6 cellular contexts compared by ENCODE assay signal in the genomic region with DNA sequence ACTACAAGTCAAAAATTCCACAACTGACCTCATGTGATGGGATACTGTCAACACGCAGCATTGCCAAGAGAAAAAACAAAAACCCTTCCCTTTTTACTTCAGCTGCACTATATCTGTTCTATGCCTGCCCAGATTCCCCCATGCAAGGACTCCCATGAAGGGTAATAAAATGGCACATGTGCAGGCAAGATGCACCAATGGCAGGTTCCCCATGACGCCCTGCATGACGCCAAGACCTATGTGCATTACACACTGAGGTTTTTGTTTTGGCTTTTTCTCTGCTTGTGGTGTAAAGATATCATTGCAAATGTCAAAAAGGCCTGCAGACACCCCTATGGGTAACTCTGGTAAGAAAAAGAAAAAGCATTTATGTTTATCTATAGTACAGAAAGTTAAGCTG.
"Had no signal": no experiment of that assay in that cellular context is flagged by ENCODE, and none has a peak within 500 bp of the region (broad histone marks: within the 10 kb centered on the region; RNA-seq: fewer than 3 reads in every experiment).

No MANE protein-coding gene starts in this region.

- DNase-seq: H9, HCEC 1CT, IMR-90, KG1 had no signal

- H3K4me3 ChIP-seq: GM23338, K562 had no signal

- H2AFZ ChIP-seq: GM23338 had no signal

- ATAC-seq: GM23338, K562 had no signal

- H3K4me2 ChIP-seq: GM23338 had no signal
